Comparison of ENCODE assay signal across 20 cellular contexts in the genomic region with DNA sequence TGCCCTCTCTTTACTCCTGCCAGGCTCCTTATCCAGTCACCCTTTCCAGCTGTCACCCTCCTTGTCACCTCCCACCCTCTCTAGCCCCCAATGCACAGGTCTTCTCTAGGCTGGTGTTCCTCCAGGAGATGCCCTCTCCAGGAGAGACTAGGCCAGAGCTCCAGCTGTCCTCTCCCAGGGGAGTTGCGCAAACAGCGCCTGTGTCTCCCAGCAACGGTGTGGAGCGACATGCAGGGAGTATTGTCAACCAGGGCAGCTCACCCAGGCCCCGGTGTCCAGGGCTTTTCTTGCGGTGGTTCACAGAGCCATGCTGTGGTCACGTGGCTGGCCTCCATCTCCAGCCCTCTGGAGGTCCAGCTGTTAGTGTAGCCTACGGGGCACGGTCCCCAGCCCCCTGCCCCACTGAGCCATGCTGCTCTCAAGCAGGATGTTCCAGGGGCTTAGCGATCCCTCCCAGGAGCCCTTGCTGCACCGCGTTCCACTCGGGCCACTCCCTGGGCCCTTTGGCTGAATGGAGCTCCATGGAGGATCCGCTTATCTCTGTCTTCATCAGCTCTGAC.
DNase-seq lines count a peak whose midpoint lies in the region; TF ChIP-seq lines count a peak whose summit lies in the region.
"Had no signal": no experiment of that assay in that cellular context is flagged by ENCODE, and none has a peak within 500 bp of the region (broad histone marks: within the 10 kb centered on the region; RNA-seq: fewer than 3 reads in every experiment).

No MANE protein-coding gene starts in this region.

- DNase-seq in DMS53 (lab: John Stamatoyannopoulos, UW) (peak; percentile 52), DMS53 treated with DMSO at 0.1 percent for 48 hours (lab: John Stamatoyannopoulos, UW; ENCODE audit: unreplicated experiment) (no peak), NCI-H2107 (lab: John Stamatoyannopoulos, UW) (peak; percentile 42), fibroblast of pulmonary artery (ENCODE audit: low read depth) (peak; percentile 17), NCI-H446 treated with DMSO at 0.1 percent for 48 hours (lab: John Stamatoyannopoulos, UW) (no peak), NCI-H2081 treated with DMSO at 0.1 percent for 48 hours (lab: John Stamatoyannopoulos, UW) (no peak), 8988T (no peak)
- DNase-seq: activated naive CD8-positive, alpha-beta T cell treated with anti-CD3 and anti-CD28 coated beads, Interleukin-2, amount 10 ng/mL, durations not matched to agents 7 days and 5 days; effector memory CD4-positive, alpha-beta T cell; esophagus squamous epithelium; GM23248; NCI-H1417 treated with DMSO at 0.1 percent for 48 hours; NCI-H2227 treated with DMSO at 0.1 percent for 48 hours; Peyer's patch; SK-N-SH; small intestine; stimulated activated CD4-positive, alpha-beta T cell treated with anti-CD3 and anti-CD28 coated beads, Interleukin-2, amount 100 ng/mL, for 24 hours had no signal

- no peak overlapping the region for H3K27ac ChIP-seq in BLaER1
- H3K27ac ChIP-seq: 22Rv1, esophagus squamous epithelium, GM23248, Peyer's patch, thoracic aorta had no signal

- peaks cover 75% of the 10 kb centered on the region for H3K27me3 ChIP-seq in BLaER1
- H3K27me3 ChIP-seq: esophagus squamous epithelium, Peyer's patch had no signal

- TF ChIP-seq CTCF in fibroblast of pulmonary artery (IDR thresholded peaks at IDR 0.05; ENCODE audit: low read length, missing control alignments): no peak

- H3K36me3 ChIP-seq in BLaER1: no peaks in the 10 kb centered on the region
- H3K36me3 ChIP-seq: esophagus squamous epithelium, Peyer's patch, thoracic aorta had no signal

- H3K4me2 ChIP-seq in BLaER1: peak overlapping the region; percentile 47
- H3K4me2 ChIP-seq: SK-N-SH had no signal

- H4K20me1 ChIP-seq in BLaER1: peaks cover 28% of the 10 kb centered on the region; the same call in 1 of the 2 replicates

- H3K9ac ChIP-seq in BLaER1: no peak overlapping the region
- H3K9ac ChIP-seq: GM23248, SK-N-SH had no signal

- H3K9me3 ChIP-seq in BLaER1: no peaks in the 10 kb centered on the region
- H3K9me3 ChIP-seq: esophagus squamous epithelium, Peyer's patch, SK-N-SH, thoracic aorta had no signal

- H3K4me3 ChIP-seq in BLaER1 (no peak overlapping the region), fibroblast of pulmonary artery (replicated peaks; ENCODE audit: low read depth, low read length) (no peak overlapping the region)
- H3K4me3 ChIP-seq: esophagus squamous epithelium, GM23248, Peyer's patch, thoracic aorta had no signal

- H3K4me1 ChIP-seq in BLaER1: peaks cover 91% of the 10 kb centered on the region
- H3K4me1 ChIP-seq: esophagus squamous epithelium, Peyer's patch had no signal

Comparison
In these comparisons a context has a peak if more than half of its experiments do, and no peak if none do; other contexts are left out.
1. DNase-seq: peak in DMS53 (single experiment), NCI-H2107 (single experiment) and fibroblast of pulmonary artery (single experiment); none in DMS53 treated with DMSO at 0.1 percent for 48 hours (single experiment), NCI-H446 treated with DMSO at 0.1 percent for 48 hours (single experiment), NCI-H2081 treated with DMSO at 0.1 percent for 48 hours (single experiment) and 8988T (single experiment).